32 cellular contexts compared by ENCODE assay signal in genomic region chr5:139118804-139119203, GRCh38.
"Had no signal": no experiment of that assay in that cellular context is flagged by ENCODE, and none has a peak within 500 bp of the region (broad histone marks: within the 10 kb centered on the region; RNA-seq: fewer than 3 reads in every experiment).

No MANE protein-coding gene starts in this region.

- ATAC-seq: heart right ventricle; left lung; naive thymus-derived CD4-positive, alpha-beta T cell; psoas muscle; right cardiac atrium; stimulated activated naive B cell treated with anti-CD40 and anti-IgM and Interleukin-4, amounts not matched to agents 10 μg/mL and 1 μg/mL and 100 μg/mL, for 72 hours; upper lobe of right lung had no signal

- H3K27me3 Mint-ChIP-seq: naive thymus-derived CD4-positive, alpha-beta T cell; stimulated activated naive B cell treated with anti-CD40 and anti-IgM and Interleukin-4, amounts not matched to agents 10 μg/mL and 1 μg/mL and 100 μg/mL, for 72 hours; stimulated activated naive CD8-positive, alpha-beta T cell treated with anti-CD3 and anti-CD28 coated beads, Interleukin-15, Interleukin-2, amounts not matched to agents 100 ng/mL and 50 ng/mL, for 24 hours had no signal

- H3K4me1 Mint-ChIP-seq: mesothelial cell of epicardium; naive thymus-derived CD4-positive, alpha-beta T cell had no signal

- H3K9me3 Mint-ChIP-seq: mesothelial cell of epicardium; naive thymus-derived CD4-positive, alpha-beta T cell; nephron; neural progenitor cell; stimulated activated naive B cell treated with anti-CD40 and anti-IgM and Interleukin-4, amounts not matched to agents 10 μg/mL and 1 μg/mL and 100 μg/mL, for 72 hours; stimulated activated naive CD8-positive, alpha-beta T cell treated with anti-CD3 and anti-CD28 coated beads, Interleukin-15, Interleukin-2, amounts not matched to agents 100 ng/mL and 50 ng/mL, for 24 hours had no signal

- FAIRE-seq: endothelial cell of umbilical vein, islet of Langerhans had no signal

- H3K4me3 ChIP-seq: colonic mucosa, esophagus squamous epithelium, heart right ventricle, left lung, neural progenitor cell, ovary, psoas muscle, skin epidermis, spleen, testis, transverse colon, upper lobe of right lung, uterus had no signal

- H3K27ac ChIP-seq: colonic mucosa, esophagus squamous epithelium, left lung, neural progenitor cell, ovary, psoas muscle, skin epidermis, spleen, testis, transverse colon, upper lobe of right lung, uterus had no signal

- H3K4me3 Mint-ChIP-seq: mesothelial cell of epicardium; naive thymus-derived CD4-positive, alpha-beta T cell; nephron; neural progenitor cell; stimulated activated naive B cell treated with anti-CD40 and anti-IgM and Interleukin-4, amounts not matched to agents 10 μg/mL and 1 μg/mL and 100 μg/mL, for 72 hours; stimulated activated naive CD8-positive, alpha-beta T cell treated with anti-CD3 and anti-CD28 coated beads, Interleukin-15, Interleukin-2, amounts not matched to agents 100 ng/mL and 50 ng/mL, for 24 hours had no signal

- H3K9me3 ChIP-seq: colonic mucosa, esophagus squamous epithelium, heart right ventricle, left lung, ovary, psoas muscle, spleen, testis, transverse colon, upper lobe of right lung, uterus had no signal

- DNase-seq: colonic mucosa; dermis blood vessel endothelial cell; effector memory CD4-positive, alpha-beta T cell; erythroblast; esophagus squamous epithelium; foreskin melanocyte; glutamatergic neuron; heart right ventricle; hippocampal formation; left cardiac atrium; left lung; mesenchymal stem cell; naive thymus-derived CD4-positive, alpha-beta T cell; nucleus accumbens; ovary; posterior cingulate gyrus; psoas muscle; right cardiac atrium; spleen; stimulated activated CD4-positive, alpha-beta T cell treated with anti-CD3 and anti-CD28 coated beads, Interleukin-2, amount 100 ng/mL, for 48 hours; stimulated activated naive B cell treated with anti-CD40 and anti-IgM and Interleukin-4, amounts not matched to agents 10 μg/mL and 1 μg/mL and 100 μg/mL, for 72 hours; transverse colon; upper lobe of right lung; uterus had no signal

- H3K27ac Mint-ChIP-seq: mesothelial cell of epicardium; naive thymus-derived CD4-positive, alpha-beta T cell; nephron; neural progenitor cell; stimulated activated naive B cell treated with anti-CD40 and anti-IgM and Interleukin-4, amounts not matched to agents 10 μg/mL and 1 μg/mL and 100 μg/mL, for 72 hours; stimulated activated naive CD8-positive, alpha-beta T cell treated with anti-CD3 and anti-CD28 coated beads, Interleukin-15, Interleukin-2, amounts not matched to agents 100 ng/mL and 50 ng/mL, for 24 hours had no signal

- H3K36me3 ChIP-seq: colonic mucosa, neural progenitor cell, ovary, uterus had no signal

- H3K27me3 ChIP-seq: colonic mucosa, esophagus squamous epithelium, heart right ventricle, left lung, neural progenitor cell, ovary, spleen, testis, transverse colon, upper lobe of right lung, uterus had no signal

- H3K4me1 ChIP-seq: colonic mucosa, esophagus squamous epithelium, left lung, neural progenitor cell, spleen, transverse colon, upper lobe of right lung, uterus had no signal
